Comparison of ENCODE assay signal across 8 cellular contexts in genomic region chr12:106583578-106584103, GRCh38. TPM values are rescaled to one million over a fixed set of nuclear protein-coding genes. Genes with fewer than 3 reads are reported as not detected.
DNase-seq lines count a peak whose midpoint lies in the region; ATAC-seq lines count a peak whose summit lies in the region.

No MANE protein-coding gene starts in this region.

- peaks cover 43 to 70% (median 59%) of the 10 kb centered on the region in 11 experiments for H3K9me3 ChIP-seq in BLaER1 treated with 17β-estradiol and CSF1 and Interleukin-3, amounts not matched to agents 10 nM and 100 nM (replicated peaks in 1 of 11)
- H3K9me3 ChIP-seq in HUES48 (ENCODE audit: control insufficient read depth, insufficient read depth, low read length): no peaks in the 10 kb centered on the region

- H3K27ac ChIP-seq in BLaER1 treated with 17β-estradiol and CSF1 and Interleukin-3, amounts not matched to agents 10 nM and 100 nM: no peak overlapping the region
- no peak overlapping the region for H3K27ac ChIP-seq in HUES48 (ENCODE audit: low read depth, low read length)

- DNase-seq in dermis blood vessel endothelial cell (peak; percentile 32), NCI-H1930 (lab: John Stamatoyannopoulos, UW) (no peak), NCI-H1694 treated with DMSO at 0.1 percent for 48 hours (lab: John Stamatoyannopoulos, UW) (no peak)
- DNase-seq in naive thymus-derived CD8-positive, alpha-beta T cell: peak in 3 of 10 donors; percentile 6 to 32 (median 9)

- POLR2A ChIA-PET in naive thymus-derived CD8-positive, alpha-beta T cell (lab: Charles Lee): no interaction called here

- peaks cover 36 to 91% (median 80%) of the 10 kb centered on the region in 5 donors for H3K27me3 Mint-ChIP-seq in naive thymus-derived CD8-positive, alpha-beta T cell

- peak overlapping the region; percentile 36 to 88 (median 73) for H3K4me3 Mint-ChIP-seq in naive thymus-derived CD8-positive, alpha-beta T cell

- H3K36me3 Mint-ChIP-seq in naive thymus-derived CD8-positive, alpha-beta T cell: peaks cover 0 to 5% (median 3%) of the 10 kb centered on the region in 3 donors

- no peak overlapping the region for H3K9ac ChIP-seq in BLaER1 treated with 17β-estradiol and CSF1 and Interleukin-3, amounts not matched to agents 10 nM and 100 nM
- H3K9ac ChIP-seq in HUES48 (ENCODE audit: low read depth, low read length): no peak overlapping the region

- peaks cover 83 to 98% (median 93%) of the 10 kb centered on the region in 11 experiments for H3K27me3 ChIP-seq in BLaER1 treated with 17β-estradiol and CSF1 and Interleukin-3, amounts not matched to agents 10 nM and 100 nM
- peaks cover 91% of the 10 kb centered on the region for H3K27me3 ChIP-seq in HUES48 (ENCODE audit: control insufficient read depth, insufficient read depth, low read length)

- peak overlapping the region; percentile 55 to 80 (median 64); a peak in 21 of 22 replicates for H3K4me2 ChIP-seq in BLaER1 treated with 17β-estradiol and CSF1 and Interleukin-3, amounts not matched to agents 10 nM and 100 nM

- H3K36me3 ChIP-seq in BLaER1 treated with 17β-estradiol and CSF1 and Interleukin-3, amounts not matched to agents 10 nM and 100 nM: no peaks in the 10 kb centered on the region
- H3K36me3 ChIP-seq in HUES48 (ENCODE audit: control insufficient read depth, insufficient read depth, low read length): no peaks in the 10 kb centered on the region

- H3K4me3 ChIP-seq in BLaER1 treated with 17β-estradiol and CSF1 and Interleukin-3, amounts not matched to agents 10 nM and 100 nM: peak overlapping the region; percentile 25 to 59 (median 45); a peak in 18 of 20 replicates
- H3K4me3 ChIP-seq in HUES48 (ENCODE audit: low read depth, low read length): peak overlapping the region; percentile 68

- peak in 1 of 2 donors; percentile 45 for ATAC-seq in naive thymus-derived CD8-positive, alpha-beta T cell
- ATAC-seq in GM19455 (IDR thresholded peaks at IDR 0.05; ENCODE audit: unreplicated experiment) (no peak), GM18519 (IDR thresholded peaks at IDR 0.05; ENCODE audit: low FRiP score, unreplicated experiment) (no peak)

- peaks cover 5 to 14% (median 7%) of the 10 kb centered on the region in 10 experiments; a peak in 13 of 20 replicates for H3K4me1 ChIP-seq in BLaER1 treated with 17β-estradiol and CSF1 and Interleukin-3, amounts not matched to agents 10 nM and 100 nM
- peaks cover 32% of the 10 kb centered on the region for H3K4me1 ChIP-seq in HUES48 (ENCODE audit: control insufficient read depth, insufficient read depth, low read length)

- no peaks in the 10 kb centered on the region for H3K9me3 Mint-ChIP-seq in naive thymus-derived CD8-positive, alpha-beta T cell

- H3K27ac Mint-ChIP-seq in naive thymus-derived CD8-positive, alpha-beta T cell: no peak overlapping the region

- H4K20me1 ChIP-seq in BLaER1 treated with 17β-estradiol and CSF1 and Interleukin-3, amounts not matched to agents 10 nM and 100 nM: peaks cover 0 to 49% (median 15%) of the 10 kb centered on the region in 11 experiments; a peak in 15 of 22 replicates

- H3K4me1 Mint-ChIP-seq in naive thymus-derived CD8-positive, alpha-beta T cell: peaks cover 16 to 49% (median 38%) of the 10 kb centered on the region in 4 donors

RNA-seq across cellular contexts. Expression of gene RFX4, which starts 0.8 kb away (rescaled TPM):
- total RNA-seq in dermis blood vessel endothelial cell: not detected in 2 replicates
- not detected for total RNA-seq in naive thymus-derived CD8-positive, alpha-beta T cell
- polyA plus RNA-seq in naive thymus-derived CD8-positive, alpha-beta T cell: not detected
